ENCODE assay signal across 20 cellular contexts in genomic region chr5:59371525-59372138, GRCh38.
"Had no signal": no experiment of that assay in that cellular context is flagged by ENCODE, and none has a peak within 500 bp of the region (broad histone marks: within the 10 kb centered on the region; RNA-seq: fewer than 3 reads in every experiment).

No MANE protein-coding gene starts in this region.

- ATAC-seq: foreskin keratinocyte, left lung had no signal

- H3K27me3 ChIP-seq: brain microvascular endothelial cell, dorsolateral prefrontal cortex, foreskin keratinocyte, left lung, sigmoid colon, spleen, tibial nerve, uterus had no signal

- H3K4me1 ChIP-seq: foreskin keratinocyte, left lung, uterus had no signal

- H3K4me3 ChIP-seq: dorsolateral prefrontal cortex, left lung, sigmoid colon, spleen, tibial nerve, uterus had no signal

- H3K9me3 ChIP-seq: uterus had no signal

- H3K36me3 ChIP-seq: brain microvascular endothelial cell, left lung, sigmoid colon, spleen, tibial nerve, uterus had no signal

- DNase-seq: activated CD4-positive, alpha-beta memory T cell treated with anti-CD3 and anti-CD28 coated beads for 36 hours; activated naive CD4-positive, alpha-beta T cell treated with Interleukin-2 at 50 U/mL for 16 hours; activated T-cell treated with anti-CD3 and anti-CD28 coated beads, Interleukin-2, amount 50 U/mL, for 1 hour; aorta; brain microvascular endothelial cell; central memory CD4-positive, alpha-beta T cell; dorsolateral prefrontal cortex; foreskin keratinocyte; glutamatergic neuron; kidney; left lung; midbrain; nephron progenitor cell; nucleus accumbens; sigmoid colon; spleen; stimulated activated CD8-positive, alpha-beta memory T cell treated with anti-CD3 and anti-CD28 coated beads, Interleukin-4, amount 100 ng/mL, for 48 hours; stimulated activated naive CD4-positive, alpha-beta T cell treated with Interleukin-2 at 50 U/mL for 16 hours; uterus had no signal
